ENCODE assay signal across 19 cellular contexts in genomic region chr13:98741741-98742435, GRCh38. TPM values are rescaled to one million over a fixed set of nuclear protein-coding genes. Genes with fewer than 3 reads are reported as not detected.
DNase-seq lines count a peak whose midpoint lies in the region; ATAC-seq lines count a peak whose summit lies in the region.
"Had no signal": no experiment of that assay in that cellular context is flagged by ENCODE, and none has a peak within 500 bp of the region (broad histone marks: within the 10 kb centered on the region; RNA-seq: fewer than 3 reads in every experiment).

No MANE protein-coding gene starts in this region.

- ATAC-seq in esophagus mucosa (peak; percentile 19), HG02588 (IDR thresholded peaks at IDR 0.05; ENCODE audit: unreplicated experiment) (no peak), Right ventricle myocardium superior (ENCODE audit: poor library complexity) (no peak)
- ATAC-seq: stimulated activated naive CD8-positive, alpha-beta T cell treated with anti-CD3 and anti-CD28 coated beads, Interleukin-15, amount 100 ng/mL, for 72 hours had no signal

- intact Hi-C loops in Right ventricle myocardium superior (cut with DNase I) = no loop called here

- DNase-seq in NCI-H345 (lab: John Stamatoyannopoulos, UW) = peak; percentile 28
- DNase-seq in NCI-H345 treated with DMSO at 0.1 percent for 48 hours (lab: John Stamatoyannopoulos, UW; ENCODE audit: unreplicated experiment) = no peak
- DNase-seq in MV-4-11 (lab: John Stamatoyannopoulos, UW) = peak; percentile 94
- peak; percentile 47 for DNase-seq in renal cortical epithelial cell (ENCODE audit: low read depth)
- no peak for DNase-seq in Right ventricle myocardium superior
- DNase-seq in OCI-M1 (lab: John Stamatoyannopoulos, UW) = no peak
- DNase-seq: activated CD4-positive, CD25-positive, alpha-beta regulatory T cell treated with anti-CD3 and anti-CD28 coated beads, Interleukin-2, amount 50 U/mL, for 72 hours; activated effector memory CD4-positive, alpha-beta T cell treated with anti-CD3 and anti-CD28 coated beads, Interleukin-2, amount 50 U/mL, for 16 hours; amygdala; caudate nucleus; CD4-positive, alpha-beta memory T cell; midbrain; NCI-H1048; SIG-M5; stimulated activated naive CD8-positive, alpha-beta T cell treated with anti-CD3 and anti-CD28 coated beads, Interleukin-15, amount 100 ng/mL, for 72 hours had no signal

RNA-seq across cellular contexts. Expression of gene SLC15A1, which starts 10.6 kb away (rescaled TPM):
- total RNA-seq in esophagus mucosa = 2.9 TPM
- total RNA-seq in renal cortical epithelial cell = 1.4 and 4.9 TPM in 2 replicates
- not detected for total RNA-seq in Right ventricle myocardium superior
- total RNA-seq: CD4-positive, alpha-beta memory T cell; Daoy; T-helper 2 cell treated with Interferon-gamma antibody and Interleukin-4, amounts not matched to agents 100 ng/mL and 5 ng/mL, for 36 hours had no signal

Comparison
In these comparisons a context has a peak if more than half of its experiments do, and no peak if none do; other contexts are left out.
1. DNase-seq: peak in NCI-H345 (single experiment), MV-4-11 (single experiment) and renal cortical epithelial cell (single experiment); none in NCI-H345 treated with DMSO at 0.1 percent for 48 hours (single experiment), Right ventricle myocardium superior (single experiment) and OCI-M1 (single experiment).